ENCODE assay signal across 8 cellular contexts in genomic region chr4:122827258-122827887, GRCh38. TPM values are rescaled to one million over a fixed set of nuclear protein-coding genes. Genes with fewer than 3 reads are reported as not detected.
DNase-seq lines count a peak whose midpoint lies in the region; ATAC-seq and TF ChIP-seq lines count a peak whose summit lies in the region.

No MANE protein-coding gene starts in this region.

- no peaks in the 10 kb centered on the region for H3K9me3 ChIP-seq in esophagus squamous epithelium

- peaks cover 0 to 9% (median 5%) of the 10 kb centered on the region in 3 donors for H3K9me3 Mint-ChIP-seq in IgD-negative memory B cell
- H3K9me3 Mint-ChIP-seq in activated CD8-positive, alpha-beta T cell treated with anti-CD3 and anti-CD28 coated beads, Interleukin-2, amount 10 ng/mL, durations not matched to agents 7 days and 5 days (ENCODE audit: insufficient read depth): no peaks in the 10 kb centered on the region

- no peak for TF ChIP-seq POLR2A in esophagus squamous epithelium (IDR thresholded peaks at IDR 0.05)

- peaks cover 8 to 13% (median 11%) of the 10 kb centered on the region in 3 donors for H3K4me1 Mint-ChIP-seq in IgD-negative memory B cell
- peaks cover 13% of the 10 kb centered on the region for H3K4me1 Mint-ChIP-seq in activated CD8-positive, alpha-beta T cell treated with anti-CD3 and anti-CD28 coated beads, Interleukin-2, amount 10 ng/mL, durations not matched to agents 7 days and 5 days (ENCODE audit: low read depth)

- H3K27ac ChIP-seq in esophagus squamous epithelium: peak overlapping the region; percentile 69 to 94 (median 84)

- H3K4me3 Mint-ChIP-seq in IgD-negative memory B cell: peak overlapping the region; percentile 63 to 91 (median 84)
- peak overlapping the region; percentile 71 for H3K4me3 Mint-ChIP-seq in activated CD8-positive, alpha-beta T cell treated with anti-CD3 and anti-CD28 coated beads, Interleukin-2, amount 10 ng/mL, durations not matched to agents 7 days and 5 days

- no peak for TF ChIP-seq CTCF in esophagus squamous epithelium (IDR thresholded peaks at IDR 0.05)

- WGBS in esophagus squamous epithelium, 2 donors: 0 to 1% methylated on average over 12 to 27 of the region's 58 CpGs

- peak overlapping the region; percentile 47 to 70 (median 69) for H3K4me3 ChIP-seq in esophagus squamous epithelium

- peak overlapping the region in 1 of 3 donors; percentile 86 for H3K27ac Mint-ChIP-seq in IgD-negative memory B cell
- H3K27ac Mint-ChIP-seq in activated CD8-positive, alpha-beta T cell treated with anti-CD3 and anti-CD28 coated beads, Interleukin-2, amount 10 ng/mL, durations not matched to agents 7 days and 5 days: no peak overlapping the region

- no peaks in the 10 kb centered on the region for H3K36me3 ChIP-seq in esophagus squamous epithelium

- CTCF ChIA-PET in activated CD8-positive, alpha-beta T cell treated with anti-CD3 and anti-CD28 coated beads, Interleukin-2, amount 10 ng/mL, durations not matched to agents 7 days and 5 days (lab: Charles Lee): interaction anchor here (0.9 kb wide), 1 partner anchor 69 kb away, joined by 3 read pairs; no protein-coding TSS in a partner anchor

- peak; percentile 46 for ATAC-seq in GM21723 (IDR thresholded peaks at IDR 0.05; ENCODE audit: unreplicated experiment)
- peak; percentile 63 for ATAC-seq in activated CD8-positive, alpha-beta T cell treated with anti-CD3 and anti-CD28 coated beads, Interleukin-2, amount 10 ng/mL, durations not matched to agents 7 days and 5 days

- H3K27me3 ChIP-seq in esophagus squamous epithelium: peaks cover 0 to 67% (median 0%) of the 10 kb centered on the region in 4 donors

- peaks cover 59% of the 10 kb centered on the region for H3K27me3 Mint-ChIP-seq in IgD-negative memory B cell
- H3K27me3 Mint-ChIP-seq in activated CD8-positive, alpha-beta T cell treated with anti-CD3 and anti-CD28 coated beads, Interleukin-2, amount 10 ng/mL, durations not matched to agents 7 days and 5 days (ENCODE audit: low read depth): peaks cover 72% of the 10 kb centered on the region

- intact Hi-C loops in esophagus squamous epithelium (cut with DNase I): no loop called here

- POLR2A ChIA-PET in activated CD8-positive, alpha-beta T cell treated with anti-CD3 and anti-CD28 coated beads, Interleukin-2, amount 10 ng/mL, durations not matched to agents 7 days and 5 days (lab: Charles Lee): no interaction called here

- H3K36me3 Mint-ChIP-seq in IgD-negative memory B cell: no peaks in the 10 kb centered on the region
- H3K36me3 Mint-ChIP-seq in activated CD8-positive, alpha-beta T cell treated with anti-CD3 and anti-CD28 coated beads, Interleukin-2, amount 10 ng/mL, durations not matched to agents 7 days and 5 days (ENCODE audit: low read depth): no peaks in the 10 kb centered on the region

- DNase-seq in NCI-H2081 (lab: John Stamatoyannopoulos, UW) (peak; percentile 15 to 28), NCI-H2081 treated with DMSO at 0.1 percent for 48 hours (lab: John Stamatoyannopoulos, UW) (no peak), esophagus squamous epithelium (lab: John Stamatoyannopoulos, UW) (no peak), myocyte (ENCODE audit: low read depth) (peak; percentile 69), ureter (ENCODE audit: low spot score) (peak; percentile 47)
- peak; percentile 27 for DNase-seq in activated CD8-positive, alpha-beta T cell treated with anti-CD3 and anti-CD28 coated beads, Interleukin-2, amount 10 ng/mL, durations not matched to agents 7 days and 5 days

- peaks cover 0 to 53% (median 4%) of the 10 kb centered on the region in 3 donors for H3K4me1 ChIP-seq in esophagus squamous epithelium

RNA-seq across cellular contexts. Expression of gene FGF2, which starts 0.7 kb away (rescaled TPM):
- polyA plus RNA-seq in IgD-negative memory B cell: not detected
- under 1 TPM in 1 of 2 experiments, not detected in 1; 0.13 TPM for total RNA-seq in activated CD8-positive, alpha-beta T cell treated with anti-CD3 and anti-CD28 coated beads, Interleukin-2, amount 10 ng/mL, durations not matched to agents 7 days and 5 days
- 1 to 10 TPM in 2 of 4 donors, under 1 TPM in 2; 0.53 to 7.0 (median 3.5) TPM for total RNA-seq in esophagus squamous epithelium
- 5.8 and 6.2 TPM in 2 replicates for total RNA-seq in myocyte
- polyA plus RNA-seq in myocyte (2012): 15.4 TPM
- 12.2 TPM for total RNA-seq in ureter

Comparison
In these comparisons a context has a peak if more than half of its experiments do, and no peak if none do; other contexts are left out.
1. DNase-seq: peak in NCI-H2081 (2 of 2), activated CD8-positive, alpha-beta T cell treated with anti-CD3 and anti-CD28 coated beads, Interleukin-2, amount 10 ng/mL, durations not matched to agents 7 days and 5 days (single experiment), myocyte (single experiment) and ureter (single experiment); none in NCI-H2081 treated with DMSO at 0.1 percent for 48 hours (single experiment) and esophagus squamous epithelium (single experiment).